In genomic region chr5:145993538-145993937, GRCh38 we compare ENCODE assay signal across 2 cellular contexts. TPM values are rescaled to one million over a fixed set of nuclear protein-coding genes. Genes with fewer than 3 reads are reported as not detected.
"Had no signal": no experiment of that assay in that cellular context is flagged by ENCODE, and none has a peak within 500 bp of the region (broad histone marks: within the 10 kb centered on the region; RNA-seq: fewer than 3 reads in every experiment).

No MANE protein-coding gene starts in this region.

RNA-seq across cellular contexts. Expression of gene SH3RF2, which starts 57.2 kb away (rescaled TPM):
- polyA plus RNA-seq: immature natural killer cell; naive thymus-derived CD4-positive, alpha-beta T cell had no signal
